8 cellular contexts compared by ENCODE assay signal in the genomic region with DNA sequence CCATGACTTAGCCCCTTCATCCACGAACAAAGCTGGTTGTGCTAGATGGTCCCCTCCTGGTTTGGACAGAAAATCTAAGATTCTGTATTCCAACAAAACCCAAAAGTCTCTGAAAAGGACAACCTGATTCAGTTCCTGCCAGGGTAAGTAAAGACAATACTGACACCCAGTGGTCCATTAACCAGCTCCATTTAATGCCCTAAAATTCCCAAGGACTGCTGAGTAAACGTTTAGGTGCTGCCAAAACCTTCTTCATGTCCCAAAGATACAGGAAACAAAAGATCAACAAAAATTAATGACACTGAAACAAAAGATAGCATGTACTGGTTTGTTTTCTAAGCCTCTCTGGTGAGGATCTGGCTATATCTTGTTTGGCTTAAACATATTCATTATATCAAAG. TPM values are rescaled to one million over a fixed set of nuclear protein-coding genes. Genes with fewer than 3 reads are reported as not detected.
DNase-seq lines count a peak whose midpoint lies in the region; ATAC-seq and TF ChIP-seq lines count a peak whose summit lies in the region.

No MANE protein-coding gene starts in this region.

- H3K4me1 Mint-ChIP-seq in CD8-positive, alpha-beta T cell (ENCODE audit: low read depth), result no peaks in the 10 kb centered on the region

- H3K9me3 Mint-ChIP-seq in CD8-positive, alpha-beta T cell, result peaks cover 9% of the 10 kb centered on the region

- no peaks in the 10 kb centered on the region for H3K79me2 ChIP-seq in parathyroid adenoma

- CTCF ChIA-PET in CD8-positive, alpha-beta T cell (lab: Charles Lee), result interaction anchor here (1.3 kb wide), 1 partner anchor 110 kb away, joined by 5 read pairs; no protein-coding TSS in a partner anchor
- CTCF ChIA-PET in HEK293T (lab: Yijun Ruan, JAX), result interaction anchor here (1.5 kb wide), 1 partner anchor 882 kb away, joined by 4 read pairs; no protein-coding TSS in a partner anchor

- no peaks in the 10 kb centered on the region for H3K4me1 ChIP-seq in parathyroid adenoma
- H3K4me1 ChIP-seq in CD8-positive, alpha-beta T cell (ENCODE audit: insufficient read depth, low read length), result no peaks in the 10 kb centered on the region

- H3K27me3 ChIP-seq in parathyroid adenoma (ENCODE audit: control insufficient read depth, insufficient read depth, low read length), result no peaks in the 10 kb centered on the region
- H3K27me3 ChIP-seq in CD8-positive, alpha-beta T cell (ENCODE audit: insufficient read depth, low read length), result peaks cover 3% of the 10 kb centered on the region

- ATAC-seq in GM21825 (IDR thresholded peaks at IDR 0.05; ENCODE audit: unreplicated experiment), result no peak
- ATAC-seq in CD8-positive, alpha-beta T cell, result no peak

- intact Hi-C loops in CD8-positive, alpha-beta T cell (cut with DNase I, micrococcal nuclease), result loop anchor here in 1 of 2 experiments (10.0 kb wide), 1 partner anchor 310 kb away; no protein-coding TSS in a partner anchor

- H3K4me3 ChIP-seq in epithelial cell of esophagus (ENCODE audit: low read length) (no peak overlapping the region), parathyroid adenoma (ENCODE audit: low read depth, low read length) (no peak overlapping the region)
- H3K4me3 ChIP-seq in CD8-positive, alpha-beta T cell (ENCODE audit: low read depth, low read length), result no peak overlapping the region

- H2AFZ ChIP-seq in parathyroid adenoma, result no peak overlapping the region

- peak; percentile 33 for DNase-seq in Daoy (ENCODE audit: low read depth)
- peak; percentile 5 for DNase-seq in NCI-H2171 (lab: John Stamatoyannopoulos, UW)
- DNase-seq in epithelial cell of esophagus (ENCODE audit: low read depth), result peak; percentile 10
- no peak for DNase-seq in NCI-H146 (lab: John Stamatoyannopoulos, UW)
- no peak for DNase-seq in CD8-positive, alpha-beta T cell
- DNase-seq in HEK293T (ENCODE audit: extremely low spot score), result no peak

- no peaks in the 10 kb centered on the region for H3K9me3 ChIP-seq in parathyroid adenoma (ENCODE audit: control insufficient read depth, low read length)
- H3K9me3 ChIP-seq in CD8-positive, alpha-beta T cell (ENCODE audit: low read length), result no peaks in the 10 kb centered on the region

- no peak overlapping the region for H3K9ac ChIP-seq in parathyroid adenoma

- no peak overlapping the region for H3K27ac Mint-ChIP-seq in CD8-positive, alpha-beta T cell

- POLR2A ChIA-PET in CD8-positive, alpha-beta T cell (lab: Charles Lee), result no interaction called here
- POLR2A ChIA-PET in HEK293T (lab: Yijun Ruan, JAX), result no interaction called here

- H3K27ac ChIP-seq in parathyroid adenoma, result no peak overlapping the region
- H3K27ac ChIP-seq in CD8-positive, alpha-beta T cell (ENCODE audit: low read depth, low read length), result no peak overlapping the region

- peaks cover 3% of the 10 kb centered on the region for H3K27me3 Mint-ChIP-seq in CD8-positive, alpha-beta T cell (ENCODE audit: low read depth)

- no peaks in the 10 kb centered on the region for H3K36me3 ChIP-seq in parathyroid adenoma (ENCODE audit: control insufficient read depth, insufficient read depth, low read length)
- no peaks in the 10 kb centered on the region for H3K36me3 ChIP-seq in CD8-positive, alpha-beta T cell (ENCODE audit: insufficient read depth, low read length)

- no peak overlapping the region for H3K4me2 ChIP-seq in parathyroid adenoma (ENCODE audit: low read length)

- TF ChIP-seq CTCF in epithelial cell of esophagus (IDR thresholded peaks at IDR 0.05; ENCODE audit: insufficient read depth, low read depth, low read length, missing control alignments) (peak; percentile 16), parathyroid adenoma (IDR thresholded peaks at IDR 0.05) (peak; percentile 60)
- no peak for TF ChIP-seq CTCF in CD8-positive, alpha-beta T cell (IDR thresholded peaks at IDR 0.05)

- H3K4me3 Mint-ChIP-seq in CD8-positive, alpha-beta T cell, result no peak overlapping the region

- H3K36me3 Mint-ChIP-seq in CD8-positive, alpha-beta T cell, result no peaks in the 10 kb centered on the region

TF ChIP-seq in HEK293T, 16 proteins besides CTCF, POLR2A, EP300 and RAD21:
- TF ChIP-seq SP1 (IDR thresholded peaks at IDR 0.05) (no peak), ZNF384 (IDR thresholded peaks at IDR 0.05) (no peak), FOXK2 (IDR thresholded peaks at IDR 0.05) (no peak), HDGF (IDR thresholded peaks at IDR 0.05; ENCODE audit: borderline replicate concordance) (no peak), L3MBTL2 (conservative IDR thresholded peaks at IDR 0.05) (no peak), BHLHE40 (IDR thresholded peaks at IDR 0.05; ENCODE audit: borderline replicate concordance) (no peak), NFRKB (IDR thresholded peaks at IDR 0.05) (no peak), SUZ12 (IDR thresholded peaks at IDR 0.05) (no peak), FOXA1 (IDR thresholded peaks at IDR 0.05) (no peak), LEF1 (IDR thresholded peaks at IDR 0.05; ENCODE audit: borderline replicate concordance) (no peak), TARDBP (IDR thresholded peaks at IDR 0.05) (no peak), ELF4 (IDR thresholded peaks at IDR 0.05) (no peak), CTBP1 (IDR thresholded peaks at IDR 0.05; ENCODE audit: borderline replicate concordance) (no peak), ARNT (IDR thresholded peaks at IDR 0.05) (no peak), FOXM1 (IDR thresholded peaks at IDR 0.05; ENCODE audit: borderline replicate concordance) (no peak)
- TF ChIP-seq, protein P1, sequence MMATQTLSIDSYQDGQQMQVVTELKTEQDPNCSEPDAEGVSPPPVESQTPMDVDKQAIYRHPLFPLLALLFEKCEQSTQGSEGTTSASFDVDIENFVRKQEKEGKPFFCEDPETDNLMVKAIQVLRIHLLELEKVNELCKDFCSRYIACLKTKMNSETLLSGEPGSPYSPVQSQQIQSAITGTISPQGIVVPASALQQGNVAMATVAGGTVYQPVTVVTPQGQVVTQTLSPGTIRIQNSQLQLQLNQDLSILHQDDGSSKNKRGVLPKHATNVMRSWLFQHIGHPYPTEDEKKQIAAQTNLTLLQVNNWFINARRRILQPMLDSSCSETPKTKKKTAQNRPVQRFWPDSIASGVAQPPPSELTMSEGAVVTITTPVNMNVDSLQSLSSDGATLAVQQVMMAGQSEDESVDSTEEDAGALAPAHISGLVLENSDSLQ (IDR thresholded peaks at IDR 0.05), result no peak

RNA-seq across cellular contexts. Expression of a gene that starts 25.3 kb away (rescaled TPM):
- 0.06 and 1.5 TPM in 2 replicates for total RNA-seq in Daoy (2014; rRNA removed; shearing (Covaris generic))
- under 1 TPM; 0.31 to 0.33 TPM for total RNA-seq in CD8-positive, alpha-beta T cell

Comparison
In these comparisons a context has a peak if more than half of its experiments do, and no peak if none do; other contexts are left out.
1. DNase-seq: peak in Daoy (single experiment), NCI-H2171 (single experiment) and epithelial cell of esophagus (single experiment); none in NCI-H146 (single experiment), CD8-positive, alpha-beta T cell (0 of 7) and HEK293T (single experiment).